8 cellular contexts compared by ENCODE assay signal in genomic region chr6:26286168-26286854, GRCh38.
A peak's percentile ranks its signal among the peaks of the same experiment; 100 is the strongest.
DNase-seq lines count a peak whose midpoint lies in the region; ATAC-seq and TF ChIP-seq lines count a peak whose summit lies in the region.

No MANE protein-coding gene starts in this region.

- peak overlapping the region; percentile 95 for H3K4me3 Mint-ChIP-seq in type B pancreatic cell

- peaks cover 25% of the 10 kb centered on the region for H3K4me1 Mint-ChIP-seq in type B pancreatic cell (ENCODE audit: unreplicated experiment)

- peaks cover 17% of the 10 kb centered on the region for H3K36me3 Mint-ChIP-seq in type B pancreatic cell

- DNase-seq in DMS114 treated with DMSO at 0.1 percent for 48 hours (lab: John Stamatoyannopoulos, UW; ENCODE audit: unreplicated experiment) (peak; percentile 78), LHCN-M2 (ENCODE audit: low read depth) (peak; percentile 57), foreskin keratinocyte (peak in 1 of 2 donors; percentile 65), nucleus accumbens (lab: John Stamatoyannopoulos, UW) (peak in 47 of 56 donors; percentile 15 to 79 (median 51)), type B pancreatic cell (ENCODE audit: extremely low spot score, unreplicated experiment) (peak; percentile 79)
- peak; percentile 74 for DNase-seq in activated gamma-delta T cell treated with anti-CD3 and anti-CD28 coated beads, Interleukin-2, amount 50 U/mL, for 16 hours (ENCODE audit: low read depth)

- TF ChIP-seq CTCF in foreskin keratinocyte (conservative IDR thresholded peaks at IDR 0.05) = no peak
- no peak for TF ChIP-seq CTCF in type B pancreatic cell (conservative IDR thresholded peaks at IDR 0.05)

- peak; percentile 49; the same call in 1 of the 2 replicates for TF ChIP-seq POLR2A in Raji (IDR thresholded peaks at IDR 0.05; ENCODE audit: insufficient read depth, low read depth, low read length)

- no peaks in the 10 kb centered on the region for H3K4me1 ChIP-seq in foreskin keratinocyte

- H3K27me3 ChIP-seq in foreskin keratinocyte = no peaks in the 10 kb centered on the region

- no peaks in the 10 kb centered on the region for H3K9me3 Mint-ChIP-seq in type B pancreatic cell

- H3K27ac Mint-ChIP-seq in type B pancreatic cell = peak overlapping the region; percentile 99

- H3K27ac ChIP-seq in foreskin keratinocyte = peak overlapping the region; percentile 71

- peaks cover 12% of the 10 kb centered on the region for H3K27me3 Mint-ChIP-seq in type B pancreatic cell

- ATAC-seq in foreskin keratinocyte (peak; percentile 10), HG03469 (IDR thresholded peaks at IDR 0.05; ENCODE audit: unreplicated experiment) (no peak)
